Comparison of ENCODE assay signal across 8 cellular contexts in the genomic region with DNA sequence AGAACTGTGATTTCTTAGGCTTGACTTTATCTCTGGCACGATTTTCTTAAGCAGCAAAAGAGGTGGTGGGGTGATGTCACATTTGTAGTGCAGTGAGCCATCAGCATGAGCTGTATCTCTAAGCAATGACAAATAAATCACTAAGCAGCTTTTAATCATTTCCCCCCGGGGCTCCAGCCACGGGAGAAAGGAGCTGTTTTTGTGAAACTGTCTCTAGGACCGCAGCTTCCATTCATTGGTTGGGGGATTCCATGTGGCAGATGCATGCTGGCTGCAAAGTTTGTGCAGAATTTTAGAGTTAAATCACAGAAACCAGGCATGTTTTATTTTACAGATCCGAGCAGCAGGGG. TPM values are rescaled to one million over a fixed set of nuclear protein-coding genes. Genes with fewer than 3 reads are reported as not detected.
DNase-seq lines count a peak whose midpoint lies in the region; ATAC-seq and TF ChIP-seq lines count a peak whose summit lies in the region.

No MANE protein-coding gene starts in this region.

- H4K20me1 ChIP-seq in mammary epithelial cell (ENCODE audit: insufficient read depth, low read length): no peaks in the 10 kb centered on the region

- H4K5ac ChIP-seq in mesendoderm (ENCODE audit: low read length): no peak overlapping the region

- H3K4me2 ChIP-seq in mammary epithelial cell (ENCODE audit: insufficient read depth, low read depth, low read length) (peak overlapping the region; percentile 78), mesendoderm (ENCODE audit: low read length) (peak overlapping the region; percentile 48)

- dilution Hi-C loops in mammary epithelial cell (cut with HindIII; ENCODE audit: low sequenced_read_pairs): loop anchor here (5.0 kb wide), 1 partner anchor 43 kb away; no protein-coding TSS in a partner anchor

- H2BK120ac ChIP-seq in mesendoderm (ENCODE audit: low read depth, low read length): no peak overlapping the region

- no peak overlapping the region for H3K23ac ChIP-seq in mesendoderm (ENCODE audit: low read length)

- CTCF ChIA-PET in mammary epithelial cell (lab: Charles Lee; ENCODE audit: low non-redundant PET): interaction anchor here (0.6 to 0.9 kb wide), 3 partner anchors 79 to 174 kb away, joined by 3 to 9 read pairs (median 3); no protein-coding TSS in a partner anchor

- TF ChIP-seq CTCF in mammary epithelial cell (conservative IDR thresholded peaks at IDR 0.05 in 1 of 2, IDR thresholded peaks at IDR 0.05 in 1 of 2; ENCODE audit: extremely low read depth in 1 of 2, insufficient read depth in 1 of 2, low read depth in 1 of 2, low read length in 2 of 2) (no peak), upper lobe of right lung (IDR thresholded peaks at IDR 0.05) (no peak)

- H4K8ac ChIP-seq in mesendoderm (ENCODE audit: low read depth, low read length): no peak overlapping the region

- in situ Hi-C loops in mammary epithelial cell (cut with MboI; ENCODE audit: low sequenced_read_pairs in 2 of 2): loop anchor here (25.0 kb wide), 2 partner anchors 128 to 303 kb away; no protein-coding TSS in a partner anchor

- H3K4ac ChIP-seq in mesendoderm (ENCODE audit: low read depth, low read length): no peak overlapping the region

- H3K79me2 ChIP-seq in mammary epithelial cell (ENCODE audit: insufficient read depth, low read length): no peaks in the 10 kb centered on the region
- no peaks in the 10 kb centered on the region for H3K79me2 ChIP-seq in mesendoderm (ENCODE audit: control insufficient read depth, insufficient read depth, low read length)

- H2AK5ac ChIP-seq in mesendoderm (ENCODE audit: low read length): no peak overlapping the region

- peak overlapping the region; percentile 76 for H3K9ac ChIP-seq in mammary epithelial cell (ENCODE audit: insufficient read depth, low read length)
- H3K9ac ChIP-seq in mesendoderm (ENCODE audit: low read length): peak overlapping the region; percentile 60

- DNase-seq in EH (ENCODE audit: low read depth) (peak; percentile 67), M059J (ENCODE audit: low read depth) (peak; percentile 66), mammary epithelial cell (peak; percentile 70), mesendoderm (peak; percentile 60), upper lobe of right lung (no peak), midbrain (lab: John Stamatoyannopoulos, UW) (no peak), T-helper 9 cell (no peak)

- peak overlapping the region; percentile 42 to 53 (median 53) for H3K4me3 ChIP-seq in mammary epithelial cell (replicated peaks in 1 of 3; ENCODE audit: insufficient read depth in 1 of 3, low read depth in 2 of 3, low read length in 3 of 3)
- peak overlapping the region; percentile 22 for H3K4me3 ChIP-seq in mesendoderm (ENCODE audit: low read length)
- H3K4me3 ChIP-seq in upper lobe of right lung: peak overlapping the region; percentile 56

- no peak overlapping the region for H2BK5ac ChIP-seq in mesendoderm (ENCODE audit: low read length)

- H3K56ac ChIP-seq in mesendoderm (ENCODE audit: low read length): peak overlapping the region; percentile 70

- H3K27ac ChIP-seq in mammary epithelial cell (ENCODE audit: insufficient read depth, low read depth, low read length): peak overlapping the region; percentile 70
- H3K27ac ChIP-seq in mesendoderm (ENCODE audit: low read depth, low read length): peak overlapping the region; percentile 88
- peak overlapping the region; percentile 84 for H3K27ac ChIP-seq in upper lobe of right lung

- H3K79me1 ChIP-seq in mesendoderm (ENCODE audit: low read length): no peaks in the 10 kb centered on the region

- peak overlapping the region; percentile 95 for H2AFZ ChIP-seq in mammary epithelial cell (ENCODE audit: low read depth, low read length)

- intact Hi-C loops in mammary epithelial cell (cut with micrococcal nuclease) (loop anchor here (1.0 to 2.0 kb wide), 2 partner anchors 30 to 293 kb away; no protein-coding TSS in a partner anchor), upper lobe of right lung (cut with DNase I) (no loop called here)

- H3K4me1 ChIP-seq in mammary epithelial cell (ENCODE audit: insufficient read depth, low read length) (peaks cover 15% of the 10 kb centered on the region), mesendoderm (ENCODE audit: control insufficient read depth, low read depth, low read length) (peaks cover 2% of the 10 kb centered on the region), upper lobe of right lung (peaks cover 10% of the 10 kb centered on the region)

- H3K18ac ChIP-seq in mesendoderm (ENCODE audit: low read length): peak overlapping the region; percentile 87

- H3K27me3 ChIP-seq in mammary epithelial cell (ENCODE audit: insufficient read depth, low read length): no peaks in the 10 kb centered on the region
- no peaks in the 10 kb centered on the region for H3K27me3 ChIP-seq in mesendoderm (ENCODE audit: insufficient read depth, low read length, poor library complexity)
- no peaks in the 10 kb centered on the region for H3K27me3 ChIP-seq in upper lobe of right lung

- BruUV-seq in mammary epithelial cell (replicated peaks; lab: Mats Ljungman, UMichigan): no TSS peak

- H3K9me3 ChIP-seq in mammary epithelial cell (replicated peaks; ENCODE audit: insufficient read depth, low read length) (no peaks in the 10 kb centered on the region), upper lobe of right lung (no peaks in the 10 kb centered on the region)

- ATAC-seq in GM21528 (IDR thresholded peaks at IDR 0.05; ENCODE audit: low FRiP score, unreplicated experiment) (peak; percentile 41), upper lobe of right lung (no peak)

- no peaks in the 10 kb centered on the region for H3K36me3 ChIP-seq in mammary epithelial cell (ENCODE audit: insufficient read depth, low read length)
- H3K36me3 ChIP-seq in mesendoderm (ENCODE audit: control insufficient read depth, insufficient read depth, low read length): no peaks in the 10 kb centered on the region
- no peaks in the 10 kb centered on the region for H3K36me3 ChIP-seq in upper lobe of right lung

- no peak overlapping the region for H2BK15ac ChIP-seq in mesendoderm (replicated peaks; ENCODE audit: low read depth)

- WGBS in mammary epithelial cell (ENCODE audit: low coverage, missing lambda C conversion rate): 0% methylated on average over 4 of the region's 5 CpGs
- no CpG with 5 or more reads among the region's 5 CpGs for WGBS in mesendoderm (ENCODE audit: extremely low coverage, insufficient coverage, low lambda C conversion rate)

RNA-seq across cellular contexts. Expression of gene KIAA1217, which starts 0.5 kb away (rescaled TPM):
- 1.5 and 2.7 TPM in 2 replicates for total RNA-seq in M059J (2014; rRNA removed; shearing (Covaris generic))
- total RNA-seq in mammary epithelial cell (10 to 100 TPM; 39.3 to 47.5 TPM), upper lobe of right lung (23.5 TPM)
- polyA plus RNA-seq in mammary epithelial cell: 12.3 TPM
- 23.6 TPM for polyA minus RNA-seq in mammary epithelial cell
- 4.2 TPM for polyA plus RNA-seq in mesendoderm (2013, experiment 1 of 2)
- 4.3 TPM for polyA plus RNA-seq in mesendoderm (2013, experiment 2 of 2)

Comparison
In these comparisons a context has a peak if more than half of its experiments do, and no peak if none do; other contexts are left out.
1. DNase-seq: peak in EH (single experiment), M059J (single experiment), mammary epithelial cell (single experiment) and mesendoderm (single experiment); none in upper lobe of right lung (single experiment), midbrain (single experiment) and T-helper 9 cell (single experiment).
2. Peak in every context shown above with its lines, with median percentiles within 50 percentile points of each other: H3K27ac ChIP-seq and H3K4me3 ChIP-seq.